Comparison of ENCODE assay signal across 14 cellular contexts in the genomic region with DNA sequence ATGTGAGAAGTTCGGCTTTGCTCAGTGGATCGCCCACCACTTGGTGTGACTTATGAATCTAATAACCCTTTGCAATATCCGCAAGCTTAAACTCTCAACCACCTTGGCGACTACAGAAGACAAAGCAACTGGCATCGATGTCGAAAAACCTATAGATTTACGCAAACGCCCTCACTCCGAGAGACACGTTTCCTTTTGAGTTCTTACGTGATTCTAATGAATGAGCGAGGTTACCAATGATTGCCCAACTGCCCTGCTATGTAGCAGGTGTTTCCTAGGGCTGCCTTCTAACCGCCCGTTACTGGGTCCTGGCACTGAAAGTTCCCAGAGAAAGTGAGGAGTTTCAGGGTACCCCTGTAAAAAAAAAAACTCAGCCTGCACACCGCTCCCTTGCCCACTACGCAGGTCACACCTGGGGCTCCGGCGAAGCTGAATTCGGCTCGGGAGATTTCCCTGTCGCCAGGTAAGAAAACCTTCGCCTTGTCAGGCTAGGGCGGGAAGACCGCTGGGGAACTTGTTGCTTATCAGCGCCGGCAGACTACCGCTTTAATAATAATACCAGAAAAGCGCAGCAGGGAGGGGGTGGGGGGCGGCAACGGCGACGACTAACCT. TPM values are rescaled to one million over a fixed set of nuclear protein-coding genes. Genes with fewer than 3 reads are reported as not detected.
DNase-seq lines count a peak whose midpoint lies in the region; ATAC-seq and TF ChIP-seq lines count a peak whose summit lies in the region.
"Had no signal": no experiment of that assay in that cellular context is flagged by ENCODE, and none has a peak within 500 bp of the region (broad histone marks: within the 10 kb centered on the region; RNA-seq: fewer than 3 reads in every experiment).

No MANE protein-coding gene starts in this region.

- H2AFZ ChIP-seq in neural progenitor cell (replicated peaks), result no peak overlapping the region

- H3K4me3 Mint-ChIP-seq in neural progenitor cell, result peak overlapping the region; percentile 94
- no peak overlapping the region for H3K4me3 Mint-ChIP-seq in activated CD4-positive, alpha-beta memory T cell treated with anti-CD3 and anti-CD28 coated beads, Interleukin-2, amount 10 ng/mL, durations not matched to agents 7 days and 5 days
- H3K4me3 Mint-ChIP-seq in immature natural killer cell, result no peak overlapping the region

- H3K4me3 ChIP-seq in MG63 (peak overlapping the region; percentile 35; the same call in 1 of the 2 replicates), ectodermal cell (ENCODE audit: insufficient read depth, low read depth, low read length) (peak overlapping the region; percentile 56), neural progenitor cell (peak overlapping the region; percentile 69)

- no peaks in the 10 kb centered on the region for H3K79me2 ChIP-seq in neural progenitor cell (ENCODE audit: low read depth)

- ATAC-seq in HG02798 (IDR thresholded peaks at IDR 0.05; ENCODE audit: poor library complexity, unreplicated experiment), result no peak

- H3K9me3 Mint-ChIP-seq in neural progenitor cell (no peaks in the 10 kb centered on the region), immature natural killer cell (peaks cover 20 to 48% (median 33%) of the 10 kb centered on the region in 6 donors)
- H3K9me3 Mint-ChIP-seq in activated CD4-positive, alpha-beta memory T cell treated with anti-CD3 and anti-CD28 coated beads, Interleukin-2, amount 10 ng/mL, durations not matched to agents 7 days and 5 days, result peaks cover 6% of the 10 kb centered on the region

- peak; percentile 10 for DNase-seq in DMS53 treated with DMSO at 0.1 percent for 48 hours (lab: John Stamatoyannopoulos, UW; ENCODE audit: unreplicated experiment)
- no peak for DNase-seq in MG63
- DNase-seq in neural progenitor cell (ENCODE audit: low spot score), result peak; percentile 9
- DNase-seq in activated effector memory CD4-positive, alpha-beta T cell treated with anti-CD3 and anti-CD28 coated beads, Interleukin-2, amount 50 U/mL, for 16 hours, result no peak
- DNase-seq in activated CD4-positive, alpha-beta memory T cell treated with anti-CD3 and anti-CD28 coated beads, Interleukin-2, amount 10 ng/mL, durations not matched to agents 7 days and 5 days, result no peak
- DNase-seq in immature natural killer cell, result no peak
- DNase-seq: activated T-cell treated with anti-CD3 and anti-CD28 coated beads, Interleukin-2, amount 50 U/mL, for 1 hour; effector CD8-positive, alpha-beta T cell; NCI-H2227 treated with DMSO at 0.1 percent for 48 hours; stimulated activated naive B cell treated with anti-CD40 and anti-IgM and Interleukin-4, amounts not matched to agents 10 μg/mL and 1 μg/mL and 100 μg/mL, for 72 hours had no signal

- TF ChIP-seq CTCF in neural progenitor cell (IDR thresholded peaks at IDR 0.05), result no peak

- H3K27ac ChIP-seq in ectodermal cell (ENCODE audit: insufficient read depth, low read depth, low read length, poor library complexity, severe bottlenecking) (no peak overlapping the region), neural progenitor cell (no peak overlapping the region)
- H3K27ac ChIP-seq: skin epidermis had no signal

- peak overlapping the region; percentile 86 for H3K4me2 ChIP-seq in neural progenitor cell

- peaks cover 45% of the 10 kb centered on the region for H3F3A ChIP-seq in neural progenitor cell (ENCODE audit: low read depth)

- H3K27me3 Mint-ChIP-seq in neural progenitor cell (ENCODE audit: insufficient read depth, low read depth) (peaks cover 41% of the 10 kb centered on the region), immature natural killer cell (ENCODE audit: low read depth in 3 of 3) (peaks cover 19 to 21% (median 20%) of the 10 kb centered on the region in 3 donors)
- H3K27me3 Mint-ChIP-seq in activated CD4-positive, alpha-beta memory T cell treated with anti-CD3 and anti-CD28 coated beads, Interleukin-2, amount 10 ng/mL, durations not matched to agents 7 days and 5 days, result peaks cover 50% of the 10 kb centered on the region

- H3K36me3 ChIP-seq in MG63 (no peaks in the 10 kb centered on the region), ectodermal cell (ENCODE audit: control insufficient read depth, insufficient read depth, low read length) (no peaks in the 10 kb centered on the region), neural progenitor cell (no peaks in the 10 kb centered on the region)

- 5% methylated on average over 32 of the region's 32 CpGs for WGBS in ectodermal cell, 2 experiments

- CTCF ChIA-PET in activated CD4-positive, alpha-beta memory T cell treated with anti-CD3 and anti-CD28 coated beads, Interleukin-2, amount 10 ng/mL, durations not matched to agents 7 days and 5 days (lab: Charles Lee), result interaction anchor here (1.2 kb wide), 1 partner anchor 11 kb away, joined by 3 read pairs; no protein-coding TSS in a partner anchor

- H3K36me3 Mint-ChIP-seq in neural progenitor cell, result no peaks in the 10 kb centered on the region
- peaks cover 7% of the 10 kb centered on the region for H3K36me3 Mint-ChIP-seq in activated CD4-positive, alpha-beta memory T cell treated with anti-CD3 and anti-CD28 coated beads, Interleukin-2, amount 10 ng/mL, durations not matched to agents 7 days and 5 days (ENCODE audit: low read depth)
- H3K36me3 Mint-ChIP-seq in immature natural killer cell, result peaks cover 4 to 9% (median 7%) of the 10 kb centered on the region in 3 donors

- H3K9me3 ChIP-seq in MG63, result no peaks in the 10 kb centered on the region
- no peaks in the 10 kb centered on the region for H3K9me3 ChIP-seq in ectodermal cell (ENCODE audit: control insufficient read depth, low read length)
- H3K9me3 ChIP-seq in neural progenitor cell (ENCODE audit: low read depth), result no peaks in the 10 kb centered on the region

- H3K27ac Mint-ChIP-seq in neural progenitor cell (no peak overlapping the region), immature natural killer cell (no peak overlapping the region)
- H3K27ac Mint-ChIP-seq in activated CD4-positive, alpha-beta memory T cell treated with anti-CD3 and anti-CD28 coated beads, Interleukin-2, amount 10 ng/mL, durations not matched to agents 7 days and 5 days, result no peak overlapping the region

- H3K9ac ChIP-seq in neural progenitor cell, result no peak overlapping the region

- peaks cover 20% of the 10 kb centered on the region for H4K20me1 ChIP-seq in neural progenitor cell (ENCODE audit: low read depth)

- H3K4me1 ChIP-seq in ectodermal cell (ENCODE audit: control insufficient read depth, insufficient read depth, low read length) (peaks cover 16% of the 10 kb centered on the region), neural progenitor cell (peaks cover 15% of the 10 kb centered on the region)

- H3K4me1 Mint-ChIP-seq in neural progenitor cell, result peaks cover 36% of the 10 kb centered on the region
- H3K4me1 Mint-ChIP-seq in activated CD4-positive, alpha-beta memory T cell treated with anti-CD3 and anti-CD28 coated beads, Interleukin-2, amount 10 ng/mL, durations not matched to agents 7 days and 5 days, result no peaks in the 10 kb centered on the region
- peaks cover 0 to 1% of the 10 kb centered on the region in 2 donors for H3K4me1 Mint-ChIP-seq in immature natural killer cell

- POLR2A ChIA-PET in activated CD4-positive, alpha-beta memory T cell treated with anti-CD3 and anti-CD28 coated beads, Interleukin-2, amount 10 ng/mL, durations not matched to agents 7 days and 5 days (lab: Charles Lee), result no interaction called here

- H3K27me3 ChIP-seq in MG63, result peaks cover 16% of the 10 kb centered on the region
- H3K27me3 ChIP-seq in ectodermal cell (ENCODE audit: control insufficient read depth, insufficient read depth, low read length, poor library complexity, severe bottlenecking), result peaks cover 70% of the 10 kb centered on the region
- H3K27me3 ChIP-seq in neural progenitor cell, result peaks cover 73% of the 10 kb centered on the region

RNA-seq across cellular contexts. Expression of gene BDNF, which starts 21.4 kb away (rescaled TPM):
- 20.6 and 21.2 TPM in 2 replicates for total RNA-seq in MG63 (2014; rRNA removed; shearing (Covaris generic); ENCODE audit: low replicate concordance)
- polyA plus RNA-seq in ectodermal cell (2013, experiment 1 of 4), result 0.94 TPM
- polyA plus RNA-seq in ectodermal cell (2013, experiment 2 of 4), result 0.62 TPM
- 0.80 TPM for polyA plus RNA-seq in ectodermal cell (2013, experiment 3 of 4)
- 0.65 TPM for polyA plus RNA-seq in ectodermal cell (2013, experiment 4 of 4)
- total RNA-seq in neural progenitor cell (ENCODE audit: low replicate concordance), result 1.6 and 2.1 TPM in 2 replicates
- total RNA-seq in activated CD4-positive, alpha-beta memory T cell treated with anti-CD3 and anti-CD28 coated beads, Interleukin-2, amount 10 ng/mL, durations not matched to agents 7 days and 5 days, result not detected
- not detected for polyA plus RNA-seq in immature natural killer cell
- total RNA-seq: T-helper 1 cell treated with Interleukin-12 subunit alpha and Interleukin-12 subunit beta and Interleukin-4 antibody, amounts not matched to agents 30 ng/mL and 1 ng/mL, for 36 hours had no signal

Comparison
In these comparisons a context has a peak if more than half of its experiments do, and no peak if none do; other contexts are left out.
1. DNase-seq: peak in DMS53 treated with DMSO at 0.1 percent for 48 hours (single experiment) and neural progenitor cell (single experiment); none in MG63 (single experiment), activated effector memory CD4-positive, alpha-beta T cell treated with anti-CD3 and anti-CD28 coated beads, Interleukin-2, amount 50 U/mL, for 16 hours (single experiment), activated CD4-positive, alpha-beta memory T cell treated with anti-CD3 and anti-CD28 coated beads, Interleukin-2, amount 10 ng/mL, durations not matched to agents 7 days and 5 days (single experiment) and immature natural killer cell (0 of 3).
2. Peak in every context shown above with its lines, with median percentiles within 50 percentile points of each other: H3K4me3 ChIP-seq.